21 cellular contexts compared by ENCODE assay signal in genomic region chr7:77217474-77218185, GRCh38. TPM values are rescaled to one million over a fixed set of nuclear protein-coding genes. Genes with fewer than 3 reads are reported as not detected.
DNase-seq lines count a peak whose midpoint lies in the region; ATAC-seq and FAIRE-seq lines count a peak whose summit lies in the region.
"Had no signal": no experiment of that assay in that cellular context is flagged by ENCODE, and none has a peak within 500 bp of the region (broad histone marks: within the 10 kb centered on the region; RNA-seq: fewer than 3 reads in every experiment).

No MANE protein-coding gene starts in this region.

- intact Hi-C loops in left colon (cut with DNase I, micrococcal nuclease): no loop called here

- peak; percentile 45 for ATAC-seq in left colon
- ATAC-seq: A549, GM12878 had no signal

- no peak overlapping the region for H3K27ac ChIP-seq in epithelial cell of prostate
- H3K27ac ChIP-seq: A549, BLaER1, PC-9 had no signal

- peak; percentile 27 for FAIRE-seq in A204.1 (lab: Jason Lieb, UNC)
- FAIRE-seq: A549, GM12878, GM19239, H1 had no signal

- peak; percentile 23 for DNase-seq in HT1080 (ENCODE audit: low read depth)
- DNase-seq in epithelial cell of prostate (ENCODE audit: low read depth, low spot score): peak; percentile 22
- DNase-seq in left colon: no peak
- no peak for DNase-seq in COLO829 (ENCODE audit: low spot score)
- DNase-seq in NCI-H82 treated with DMSO at 0.1 percent for 48 hours (lab: John Stamatoyannopoulos, UW; ENCODE audit: unreplicated experiment): no peak
- no peak for DNase-seq in NCI-H146 (lab: John Stamatoyannopoulos, UW)
- DNase-seq: Calu3; CD4-positive, alpha-beta memory T cell; KG1; NCI-H1417; NCI-H187 treated with DMSO at 0.1 percent for 48 hours; NCI-H2227 treated with DMSO at 0.1 percent for 48 hours; NCI-H524; NCI-H82; PC-9 had no signal

RNA-seq across cellular contexts. Expression of gene FGL2, which starts 18.0 kb away (rescaled TPM):
- not detected in 2 replicates for total RNA-seq in HT1080 (2014; rRNA removed; shearing (Covaris generic))
- not detected in 2 replicates for polyA plus RNA-seq in HT1080 (2015; cell fraction: cytosol; rRNA removed)
- polyA plus RNA-seq in HT1080 (2015; cell fraction: nucleus; rRNA removed): not detected in 2 replicates
- 10 to 100 TPM; 18.8 to 45.1 TPM for total RNA-seq in left colon
- total RNA-seq: H1, PC-9 had no signal
- polyA plus RNA-seq: A549, H1 had no signal

Comparison
In these comparisons a context has a peak if more than half of its experiments do, and no peak if none do; other contexts are left out.
1. DNase-seq: peak in HT1080 (single experiment) and epithelial cell of prostate (single experiment); none in left colon (0 of 2), COLO829 (single experiment), NCI-H82 treated with DMSO at 0.1 percent for 48 hours (single experiment) and NCI-H146 (single experiment).
2. RNA of gene FGL2, which starts 18.0 kb away (total RNA-seq): 18.8 to 45.1 TPM in left colon; not detected in HT1080; every median in the first group is over 10 times any median in the second.